ENCODE assay signal across 15 cellular contexts in genomic region chr17:32302860-32303649, GRCh38. TPM values are rescaled to one million over a fixed set of nuclear protein-coding genes. Genes with fewer than 3 reads are reported as not detected.
DNase-seq lines count a peak whose midpoint lies in the region; ATAC-seq and TF ChIP-seq lines count a peak whose summit lies in the region.
"Had no signal": no experiment of that assay in that cellular context is flagged by ENCODE, and none has a peak within 500 bp of the region (broad histone marks: within the 10 kb centered on the region; RNA-seq: fewer than 3 reads in every experiment).

No MANE protein-coding gene starts in this region.

- H3K4me3 Mint-ChIP-seq in glutamatergic neuron (ENCODE audit: unreplicated experiment) (peak overlapping the region; percentile 68), mesothelial cell of epicardium (no peak overlapping the region)

- H3K27ac Mint-ChIP-seq in glutamatergic neuron (ENCODE audit: unreplicated experiment) (peak overlapping the region; percentile 48), mesothelial cell of epicardium (peak overlapping the region; percentile 22)

- H3K36me3 Mint-ChIP-seq in glutamatergic neuron (ENCODE audit: unreplicated experiment) (no peaks in the 10 kb centered on the region), mesothelial cell of epicardium (no peaks in the 10 kb centered on the region)

- H3K27me3 ChIP-seq in H7 (ENCODE audit: control insufficient read depth, insufficient read depth, low read length), result no peaks in the 10 kb centered on the region

- peaks cover 4% of the 10 kb centered on the region for H3K27me3 Mint-ChIP-seq in glutamatergic neuron (ENCODE audit: unreplicated experiment)
- peaks cover 6% of the 10 kb centered on the region for H3K27me3 Mint-ChIP-seq in mesothelial cell of epicardium (ENCODE audit: low read depth)

- TF ChIP-seq CTCF in glutamatergic neuron (IDR thresholded peaks at IDR 0.05; ENCODE audit: partially characterized antibody, unreplicated experiment) (no peak), mesothelial cell of epicardium (IDR thresholded peaks at IDR 0.05; ENCODE audit: unreplicated experiment) (no peak), omental fat pad (IDR thresholded peaks at IDR 0.05) (no peak)

- H3K4me1 Mint-ChIP-seq in glutamatergic neuron (ENCODE audit: low read depth, unreplicated experiment) (peaks cover 28% of the 10 kb centered on the region), mesothelial cell of epicardium (peaks cover 34% of the 10 kb centered on the region)

- no peak overlapping the region for H3K4me3 ChIP-seq in H7 (ENCODE audit: insufficient read depth, low read depth, low read length)

- H3K36me3 ChIP-seq in H7 (replicated peaks; ENCODE audit: control insufficient read depth, insufficient read depth, low read length), result no peaks in the 10 kb centered on the region

- DNase-seq in H7, result peak; percentile 88
- DNase-seq in NCI-H774 (lab: John Stamatoyannopoulos, UW), result peak; percentile 12
- no peak for DNase-seq in glutamatergic neuron
- DNase-seq in mesothelial cell of epicardium (ENCODE audit: low spot score in 2 of 2, unreplicated experiment in 2 of 2), result no peak
- no peak for DNase-seq in superior temporal gyrus (ENCODE audit: extremely low spot score)
- no peak for DNase-seq in T-helper 2 cell
- no peak for DNase-seq in omental fat pad (ENCODE audit: low spot score)
- DNase-seq: activated CD4-positive, alpha-beta T cell treated with anti-CD3 and anti-CD28 coated beads for 4 hours; activated naive CD4-positive, alpha-beta T cell; foreskin fibroblast; HCEC 1CT; hippocampal formation; left colon; stimulated activated CD4-positive, alpha-beta T cell treated with anti-CD3 and anti-CD28 coated beads, Interleukin-2, amount 100 ng/mL, for 24 hours had no signal

- ATAC-seq in HG02588 (IDR thresholded peaks at IDR 0.05; ENCODE audit: unreplicated experiment), result no peak
- no peak for ATAC-seq in omental fat pad (ENCODE audit: low FRiP score)
- ATAC-seq: left colon had no signal

- peaks cover 4% of the 10 kb centered on the region for H3K9me3 Mint-ChIP-seq in glutamatergic neuron (ENCODE audit: unreplicated experiment)
- H3K9me3 Mint-ChIP-seq in mesothelial cell of epicardium, result no peaks in the 10 kb centered on the region

RNA-seq across cellular contexts. Expression of gene RHBDL3, which starts 37.4 kb away (rescaled TPM):
- 5.8 and 8.5 TPM in 2 replicates for total RNA-seq in H7 (2014; rRNA removed; shearing (Covaris generic))
- total RNA-seq in glutamatergic neuron (ENCODE audit: unreplicated experiment) (124 TPM), mesothelial cell of epicardium (1.1 to 1.2 TPM (median 1.2 TPM) in 3 replicates), omental fat pad (1 to 10 TPM in 1 of 4 donors, under 1 TPM in 2, not detected in 1; 0.31 to 1.1 (median 0.37) TPM)

RNA-seq across cellular contexts. Expression of gene C17orf75, which starts 38.9 kb away (rescaled TPM):
- total RNA-seq in H7 (2014; rRNA removed; shearing (Covaris generic)), result 52.4 and 73.0 TPM in 2 replicates
- total RNA-seq in glutamatergic neuron (ENCODE audit: unreplicated experiment) (48.9 TPM), mesothelial cell of epicardium (31.4 to 34.3 TPM (median 32.1 TPM) in 3 replicates), omental fat pad (10 to 100 TPM in 1 of 4 donors, 1 to 10 TPM in 3; 5.3 to 11.0 (median 7.7) TPM)

RNA-seq across cellular contexts. Expression of gene ZNF207, which starts 46.9 kb away (rescaled TPM):
- total RNA-seq in H7 (2014; rRNA removed; shearing (Covaris generic)), result 132 and 135 TPM in 2 replicates
- 216 TPM for total RNA-seq in glutamatergic neuron (ENCODE audit: unreplicated experiment)
- total RNA-seq in mesothelial cell of epicardium, result 221 to 240 TPM (median 231 TPM) in 3 replicates
- 100 to 1,000 TPM; 121 to 193 (median 141) TPM for total RNA-seq in omental fat pad

Comparison
In these comparisons a context has a peak if more than half of its experiments do, and no peak if none do; other contexts are left out.
1. DNase-seq: peak in H7 (single experiment) and NCI-H774 (single experiment); none in glutamatergic neuron (single experiment), mesothelial cell of epicardium (0 of 2), superior temporal gyrus (single experiment), T-helper 2 cell (0 of 5) and omental fat pad (single experiment).
2. RNA of gene RHBDL3, which starts 37.4 kb away (total RNA-seq): 124 TPM in glutamatergic neuron (single experiment); 5.8 to 8.5 TPM in H7, 1.1 to 1.2 TPM in mesothelial cell of epicardium and 0.31 to 1.1 TPM in omental fat pad; every median in the first group is over 10 times any median in the second.